9 cellular contexts compared by ENCODE assay signal in the genomic region with DNA sequence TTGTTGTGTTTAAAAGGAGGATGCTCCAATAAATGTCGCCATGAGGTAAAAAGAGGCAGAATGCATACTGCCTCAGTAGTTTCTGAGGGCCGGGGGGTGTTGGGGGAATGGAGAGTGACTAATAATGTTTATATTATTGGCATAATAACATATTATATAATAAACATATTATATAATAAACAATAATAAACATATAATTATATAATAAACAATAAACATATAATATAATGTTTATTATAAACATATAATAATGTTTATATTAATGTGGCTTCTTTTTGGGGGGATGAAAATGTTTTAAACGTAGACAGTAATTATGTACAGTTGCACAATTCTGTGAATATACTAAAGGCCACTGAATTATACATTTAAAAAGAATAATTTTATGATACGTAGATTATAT. TPM values are rescaled to one million over a fixed set of nuclear protein-coding genes. Genes with fewer than 3 reads are reported as not detected.
"Had no signal": no experiment of that assay in that cellular context is flagged by ENCODE, and none has a peak within 500 bp of the region (broad histone marks: within the 10 kb centered on the region; RNA-seq: fewer than 3 reads in every experiment).

No MANE protein-coding gene starts in this region.

- H3K4me3 Mint-ChIP-seq: GM23338, H9 had no signal

- H3K4me3 ChIP-seq: GM23338, K562 had no signal

- H3K9me3 Mint-ChIP-seq: GM23338, H9 had no signal

- DNase-seq: H9, HCEC 1CT, IMR-90 had no signal

- FAIRE-seq: H1, H54, HTR-8/SVneo, K562 had no signal

- ATAC-seq: GM23338, K562 had no signal

- H3K27ac Mint-ChIP-seq: GM23338, H9 had no signal

RNA-seq across cellular contexts. Expression of a gene that starts 52.8 kb away (rescaled TPM):
- total RNA-seq: HT-29, K562 had no signal
- polyA plus RNA-seq: K562 had no signal
